In the genomic region with DNA sequence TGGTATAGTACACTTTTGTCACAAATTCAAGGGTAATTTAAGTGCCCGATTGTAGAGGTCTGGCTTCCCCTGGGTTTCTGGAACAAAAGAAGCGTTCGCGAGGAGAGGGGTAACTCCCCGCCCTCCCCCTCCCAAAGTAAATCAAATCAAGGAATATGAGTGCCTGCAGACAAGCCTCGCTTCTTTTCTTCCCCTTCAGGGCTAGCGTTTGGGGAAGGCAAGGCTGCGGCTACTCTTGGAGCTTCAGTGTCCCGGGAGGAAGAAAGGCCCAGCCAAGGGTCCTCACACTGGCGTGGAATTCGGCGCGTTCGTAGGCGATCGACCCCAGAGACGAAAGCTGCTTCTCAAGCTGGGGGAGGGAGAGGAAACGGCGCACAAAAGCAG, we compare ENCODE assay signal across 8 cellular contexts. TPM values are rescaled to one million over a fixed set of nuclear protein-coding genes. Genes with fewer than 3 reads are reported as not detected.
DNase-seq lines count a peak whose midpoint lies in the region; ATAC-seq and TF ChIP-seq lines count a peak whose summit lies in the region.

No MANE protein-coding gene starts in this region.

- H3K36me3 ChIP-seq in GM23248 (ENCODE audit: low read depth) = no peaks in the 10 kb centered on the region

- peaks cover 2% of the 10 kb centered on the region for H3K27me3 Mint-ChIP-seq in glutamatergic neuron (ENCODE audit: unreplicated experiment)

- peaks cover 59% of the 10 kb centered on the region for H3K79me2 ChIP-seq in GM23248 (ENCODE audit: insufficient read depth)

- no peaks in the 10 kb centered on the region for H3K9me3 ChIP-seq in GM23248 (ENCODE audit: low read depth)

- DNase-seq in GM23248 = no peak
- no peak for DNase-seq in glutamatergic neuron
- no peak for DNase-seq in retinal pigment epithelial cell (ENCODE audit: low read depth)
- DNase-seq in ureter (ENCODE audit: low spot score) = no peak

- H3K4me3 ChIP-seq in GM23248 = peak overlapping the region; percentile 96
- peak overlapping the region; percentile 78 for H3K4me3 ChIP-seq in retinal pigment epithelial cell (ENCODE audit: low read length)

- H3K4me1 Mint-ChIP-seq in glutamatergic neuron (ENCODE audit: low read depth, unreplicated experiment) = peaks cover 12% of the 10 kb centered on the region

- peaks cover 14% of the 10 kb centered on the region for H3F3A ChIP-seq in GM23248 (ENCODE audit: insufficient read depth)

- peak overlapping the region; percentile 99 for H3K27ac Mint-ChIP-seq in glutamatergic neuron (ENCODE audit: unreplicated experiment)

- no peaks in the 10 kb centered on the region for H3K36me3 Mint-ChIP-seq in glutamatergic neuron (ENCODE audit: unreplicated experiment)

- peak overlapping the region; percentile 94 for H3K9ac ChIP-seq in GM23248

- ATAC-seq in HG03460 (IDR thresholded peaks at IDR 0.05; ENCODE audit: unreplicated experiment) = no peak
- no peak for ATAC-seq in GM18517 (IDR thresholded peaks at IDR 0.05; ENCODE audit: unreplicated experiment)
- no peak for ATAC-seq in HG03469 (IDR thresholded peaks at IDR 0.05; ENCODE audit: unreplicated experiment)

- WGBS in GM23248 (ENCODE audit: low coverage in 1 of 2, low lambda C conversion rate in 2 of 2, missing lambda C conversion rate in 2 of 2), 2 experiments = 2 to 3% methylated on average over 19 of the region's 19 CpGs

- H2AFZ ChIP-seq in GM23248 = peak overlapping the region; percentile 97

- H3K4me2 ChIP-seq in GM23248 (ENCODE audit: unreplicated experiment) = peak overlapping the region; percentile 98

- H3K27me3 ChIP-seq in GM23248 (replicated peaks; ENCODE audit: insufficient read depth) = no peaks in the 10 kb centered on the region

- H3K4me1 ChIP-seq in GM23248 (ENCODE audit: insufficient read depth) = peaks cover 10% of the 10 kb centered on the region; the same call in 1 of the 2 replicates

- H3K4me3 Mint-ChIP-seq in glutamatergic neuron (ENCODE audit: unreplicated experiment) = peak overlapping the region; percentile 95

- H3K27ac ChIP-seq in GM23248 (peak overlapping the region; percentile 78), VCaP (peak overlapping the region; percentile 97)

- TF ChIP-seq CTCF in VCaP (conservative IDR thresholded peaks at IDR 0.05) (no peak), glutamatergic neuron (IDR thresholded peaks at IDR 0.05; ENCODE audit: partially characterized antibody, unreplicated experiment) (no peak), retinal pigment epithelial cell (conservative IDR thresholded peaks at IDR 0.05; ENCODE audit: low read depth, low read length) (no peak)

- in situ Hi-C loops in GM23248 (cut with MboI) = no loop called here

- no peaks in the 10 kb centered on the region for H4K20me1 ChIP-seq in GM23248 (ENCODE audit: insufficient read depth)

- H3K9me3 Mint-ChIP-seq in glutamatergic neuron (ENCODE audit: unreplicated experiment) = peaks cover 5% of the 10 kb centered on the region

- no peaks in the 10 kb centered on the region for H3K9me2 ChIP-seq in GM23248 (ENCODE audit: insufficient read depth)

RNA-seq across cellular contexts. Expression of a gene that starts 0.4 kb away (rescaled TPM):
- 67.5 and 68.3 TPM in 2 replicates for total RNA-seq in GM23248 (2014; rRNA removed; shearing (Covaris generic))
- 29.8 and 30.0 TPM in 2 replicates for polyA plus RNA-seq in GM23248 (2016; fragmentation: Nextera tagmentation; extraction: Ambion mirVana)
- total RNA-seq in glutamatergic neuron (ENCODE audit: unreplicated experiment) (80.2 TPM), ureter (42.0 TPM)
